In genomic region chr2:85862426-85862825, GRCh38 we compare ENCODE assay signal across 1 cellular context.
TF ChIP-seq lines count a peak whose summit lies in the region.

No MANE protein-coding gene starts in this region.

TF ChIP-seq in HepG2, 621 proteins besides CTCF, POLR2A, EP300 and RAD21:
- TF ChIP-seq CREB1 (IDR thresholded peaks at IDR 0.05) (peak; percentile 90), CREB1 (CRISPR knock-in tag; IDR thresholded peaks at IDR 0.05) (no peak), NFE2 (CRISPR knock-in tag; IDR thresholded peaks at IDR 0.05) (no peak), ATF7 (IDR thresholded peaks at IDR 0.05) (peak; percentile 94), ATF7 (CRISPR knock-in tag; IDR thresholded peaks at IDR 0.05) (no peak)
TF ChIP-seq in HepG2: peak in this region for 2.
